In the genomic region with DNA sequence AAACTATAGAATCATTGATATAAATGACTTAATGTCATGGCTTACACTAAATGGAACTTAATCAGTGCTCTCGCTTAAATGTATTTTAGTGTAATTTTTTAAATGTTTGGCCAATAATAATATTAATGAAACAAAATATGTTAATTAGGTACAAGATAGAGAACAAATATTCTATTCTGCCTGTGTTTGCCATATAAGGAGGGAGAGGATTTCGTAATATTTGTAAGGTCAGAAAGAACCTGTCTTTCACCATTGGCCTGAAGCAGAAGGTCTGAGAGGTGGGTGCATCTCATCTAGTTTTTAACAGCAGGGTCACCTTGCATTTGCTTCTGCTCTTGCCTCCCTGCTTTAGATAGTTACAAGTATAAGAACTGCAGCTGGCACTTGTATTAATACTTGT, we compare ENCODE assay signal across 1 cellular context.
TF ChIP-seq lines count a peak whose summit lies in the region.

No MANE protein-coding gene starts in this region.

TF ChIP-seq in IMR-90, 13 proteins besides CTCF, POLR2A, EP300 and RAD21:
- peak; percentile 59 for TF ChIP-seq CEBPB (IDR thresholded peaks at IDR 0.05; ENCODE audit: low read depth, low read length)
- TF ChIP-seq NFE2L2 (IDR thresholded peaks at IDR 0.05; ENCODE audit: low read depth, low read length) = no peak
